13 cellular contexts compared by ENCODE assay signal in genomic region chr3:153293222-153293621, GRCh38.
A peak's percentile ranks its signal among the peaks of the same experiment; 100 is the strongest.
DNase-seq lines count a peak whose midpoint lies in the region; ATAC-seq, FAIRE-seq and TF ChIP-seq lines count a peak whose summit lies in the region.
"Had no signal": no experiment of that assay in that cellular context is flagged by ENCODE, and none has a peak within 500 bp of the region (broad histone marks: within the 10 kb centered on the region; RNA-seq: fewer than 3 reads in every experiment).

No MANE protein-coding gene starts in this region.

- H4K5ac ChIP-seq in IMR-90 (ENCODE audit: low read depth, low read length) = peak overlapping the region; percentile 83; the same call in 1 of the 2 replicates

- H3K9me3 Mint-ChIP-seq in stimulated activated naive B cell treated with anti-CD40 and anti-IgM and Interleukin-4, amounts not matched to agents 10 μg/mL and 1 μg/mL and 100 μg/mL, for 72 hours = no peaks in the 10 kb centered on the region
- H3K9me3 Mint-ChIP-seq in CD4-positive, alpha-beta T cell = no peaks in the 10 kb centered on the region
- no peaks in the 10 kb centered on the region for H3K9me3 Mint-ChIP-seq in immature natural killer cell
- no peaks in the 10 kb centered on the region for H3K9me3 Mint-ChIP-seq in activated T-cell treated with anti-CD3 and anti-CD28 coated beads, Interleukin-2, amount 50 U/mL, for 4 hours
- H3K9me3 Mint-ChIP-seq: activated naive CD8-positive, alpha-beta T cell treated with anti-CD3 and anti-CD28 coated beads, Interleukin-2, amount 10 ng/mL, durations not matched to agents 7 days and 5 days had no signal

- dilution Hi-C loops in IMR-90 (cut with HindIII; ENCODE audit: low sequenced_read_pairs, unreplicated experiment) = no loop called here

- H2BK5ac ChIP-seq in IMR-90 (ENCODE audit: low read depth, low read length, poor library complexity, severe bottlenecking) = peak overlapping the region; percentile 95

- H2AFZ ChIP-seq in IMR-90 (replicated peaks; ENCODE audit: low read length, poor library complexity) = no peak overlapping the region

- H4K20me1 ChIP-seq in IMR-90 (ENCODE audit: insufficient read depth, low read length) = no peaks in the 10 kb centered on the region

- H3K27ac Mint-ChIP-seq in stimulated activated naive B cell treated with anti-CD40 and anti-IgM and Interleukin-4, amounts not matched to agents 10 μg/mL and 1 μg/mL and 100 μg/mL, for 72 hours = no peak overlapping the region
- no peak overlapping the region for H3K27ac Mint-ChIP-seq in CD4-positive, alpha-beta T cell
- no peak overlapping the region for H3K27ac Mint-ChIP-seq in immature natural killer cell
- H3K27ac Mint-ChIP-seq: activated naive CD8-positive, alpha-beta T cell treated with anti-CD3 and anti-CD28 coated beads, Interleukin-2, amount 10 ng/mL, durations not matched to agents 7 days and 5 days had no signal

- TF ChIP-seq RAD21 in IMR-90 (IDR thresholded peaks at IDR 0.05; ENCODE audit: low read length) = no peak

- peak overlapping the region; percentile 53; the same call in 1 of the 2 replicates for H2BK20ac ChIP-seq in IMR-90 (ENCODE audit: low read depth, low read length)

- intact Hi-C loops in IMR-90 (cut with micrococcal nuclease) = no loop called here
- intact Hi-C loops in CD4-positive, alpha-beta T cell (cut with DNase I, micrococcal nuclease) = loop anchor here in 1 of 2 experiments (5.0 kb wide), 1 partner anchor 304 kb away; no protein-coding TSS in a partner anchor

- DNase-seq in AG08395 (ENCODE audit: low spot score) = peak; percentile 45
- peak; percentile 78 for DNase-seq in IMR-90
- peak; percentile 54 for DNase-seq in astrocyte of the spinal cord (ENCODE audit: low read depth, low spot score)
- DNase-seq in stimulated activated naive B cell treated with anti-CD40 and anti-IgM and Interleukin-4, amounts not matched to agents 10 μg/mL and 1 μg/mL and 100 μg/mL, for 72 hours = no peak
- no peak for DNase-seq in CD4-positive, alpha-beta T cell
- DNase-seq in immature natural killer cell = no peak
- DNase-seq in activated T-cell treated with anti-CD3 and anti-CD28 coated beads, Interleukin-2, amount 50 U/mL, for 4 hours = no peak
- DNase-seq: activated naive CD8-positive, alpha-beta T cell treated with anti-CD3 and anti-CD28 coated beads, Interleukin-2, amount 10 ng/mL, durations not matched to agents 7 days and 5 days; NCI-H1105; NCI-H345; nucleus accumbens had no signal

- no peak overlapping the region for H3K23ac ChIP-seq in IMR-90 (ENCODE audit: low read depth, low read length)

- H4K8ac ChIP-seq in IMR-90 (ENCODE audit: low read depth in 2 of 2, low read length in 2 of 2) = peak overlapping the region in 1 of 2 experiments; percentile 13; a peak in 1 of 4 replicates

- 0 out of 3 replicates have a peak overlapping the region, but pooled peaks have one; percentile 8 for H2BK15ac ChIP-seq in IMR-90 (ENCODE audit: low read depth, low read length)

- no peaks in the 10 kb centered on the region for H3K36me3 Mint-ChIP-seq in stimulated activated naive B cell treated with anti-CD40 and anti-IgM and Interleukin-4, amounts not matched to agents 10 μg/mL and 1 μg/mL and 100 μg/mL, for 72 hours
- H3K36me3 Mint-ChIP-seq in CD4-positive, alpha-beta T cell (ENCODE audit: low read depth) = no peaks in the 10 kb centered on the region
- H3K36me3 Mint-ChIP-seq in immature natural killer cell = no peaks in the 10 kb centered on the region
- H3K36me3 Mint-ChIP-seq in activated T-cell treated with anti-CD3 and anti-CD28 coated beads, Interleukin-2, amount 50 U/mL, for 4 hours (ENCODE audit: insufficient read depth) = no peaks in the 10 kb centered on the region
- H3K36me3 Mint-ChIP-seq: activated naive CD8-positive, alpha-beta T cell treated with anti-CD3 and anti-CD28 coated beads, Interleukin-2, amount 10 ng/mL, durations not matched to agents 7 days and 5 days had no signal

- in situ Hi-C loops in IMR-90 (cut with MboI; ENCODE audit: low sequenced_read_pairs) (no loop called here), astrocyte of the spinal cord (cut with HindIII; ENCODE audit: low sequenced_read_pairs) (no loop called here)

- peak; percentile 79 for ATAC-seq in IMR-90 (ENCODE audit: low read depth)
- no peak for ATAC-seq in stimulated activated naive B cell treated with anti-CD40 and anti-IgM and Interleukin-4, amounts not matched to agents 10 μg/mL and 1 μg/mL and 100 μg/mL, for 72 hours (replicated peaks)
- ATAC-seq in CD4-positive, alpha-beta T cell (ENCODE audit: poor library complexity) = no peak
- ATAC-seq in activated T-cell treated with anti-CD3 and anti-CD28 coated beads, Interleukin-2, amount 50 U/mL, for 4 hours = no peak

- no peak overlapping the region for H3K14ac ChIP-seq in IMR-90 (replicated peaks; ENCODE audit: low read depth, low read length)

- peak overlapping the region; percentile 68; the same call in 1 of the 2 replicates for H2BK120ac ChIP-seq in IMR-90 (ENCODE audit: low read depth, low read length)

- POLR2A ChIA-PET in IMR-90 (lab: Charles Lee; ENCODE audit: unreplicated experiment) = no interaction called here
- POLR2A ChIA-PET in CD4-positive, alpha-beta T cell (lab: Charles Lee) = interaction anchor here (1.0 to 1.1 kb wide), 2 partner anchors 9 to 133 kb away, joined by 3 to 5 read pairs; no protein-coding TSS in a partner anchor

- peak overlapping the region; percentile 75 for H3K27ac ChIP-seq in IMR-90 (ENCODE audit: insufficient read depth, low read length)
- H3K27ac ChIP-seq in CD4-positive, alpha-beta T cell (ENCODE audit: low read depth, low read length) = no peak overlapping the region

- H3K4me3 Mint-ChIP-seq in stimulated activated naive B cell treated with anti-CD40 and anti-IgM and Interleukin-4, amounts not matched to agents 10 μg/mL and 1 μg/mL and 100 μg/mL, for 72 hours = no peak overlapping the region
- H3K4me3 Mint-ChIP-seq in CD4-positive, alpha-beta T cell = no peak overlapping the region
- H3K4me3 Mint-ChIP-seq in immature natural killer cell = no peak overlapping the region
- no peak overlapping the region for H3K4me3 Mint-ChIP-seq in activated T-cell treated with anti-CD3 and anti-CD28 coated beads, Interleukin-2, amount 50 U/mL, for 4 hours
- H3K4me3 Mint-ChIP-seq: activated naive CD8-positive, alpha-beta T cell treated with anti-CD3 and anti-CD28 coated beads, Interleukin-2, amount 10 ng/mL, durations not matched to agents 7 days and 5 days had no signal

- no peak overlapping the region for H2AK5ac ChIP-seq in IMR-90 (ENCODE audit: low read depth, low read length)

- H3K18ac ChIP-seq in IMR-90 (ENCODE audit: low read depth, low read length) = peak overlapping the region; percentile 94

- no peaks in the 10 kb centered on the region for H3K27me3 Mint-ChIP-seq in stimulated activated naive B cell treated with anti-CD40 and anti-IgM and Interleukin-4, amounts not matched to agents 10 μg/mL and 1 μg/mL and 100 μg/mL, for 72 hours
- H3K27me3 Mint-ChIP-seq in CD4-positive, alpha-beta T cell = no peaks in the 10 kb centered on the region
- H3K27me3 Mint-ChIP-seq in immature natural killer cell (ENCODE audit: low read depth in 3 of 3) = no peaks in the 10 kb centered on the region
- no peaks in the 10 kb centered on the region for H3K27me3 Mint-ChIP-seq in activated T-cell treated with anti-CD3 and anti-CD28 coated beads, Interleukin-2, amount 50 U/mL, for 4 hours (ENCODE audit: low read depth)
- H3K27me3 Mint-ChIP-seq: activated naive CD8-positive, alpha-beta T cell treated with anti-CD3 and anti-CD28 coated beads, Interleukin-2, amount 10 ng/mL, durations not matched to agents 7 days and 5 days had no signal

- H3K56ac ChIP-seq in IMR-90 (ENCODE audit: extremely low read depth, insufficient read depth, low read length) = no peak overlapping the region

- CTCF ChIA-PET in IMR-90 (lab: Yijun Ruan, JAX) = interaction anchor here (0.6 kb wide), 1 partner anchor 69 kb away, joined by 4 read pairs; no protein-coding TSS in a partner anchor
- CTCF ChIA-PET in CD4-positive, alpha-beta T cell (lab: Charles Lee) = interaction anchor here (1.8 kb wide), 1 partner anchor 12 kb away, joined by 3 read pairs; no protein-coding TSS in a partner anchor

- no peaks in the 10 kb centered on the region for H3K79me1 ChIP-seq in IMR-90 (ENCODE audit: low read depth in 1 of 2, low read length in 2 of 2)

- H3K4me2 ChIP-seq in IMR-90 (ENCODE audit: low read depth, low read length) = peak overlapping the region; percentile 90

- peaks cover 7 to 16% of the 10 kb centered on the region in 2 donors for H3K4me1 Mint-ChIP-seq in stimulated activated naive B cell treated with anti-CD40 and anti-IgM and Interleukin-4, amounts not matched to agents 10 μg/mL and 1 μg/mL and 100 μg/mL, for 72 hours
- peaks cover 34% of the 10 kb centered on the region for H3K4me1 Mint-ChIP-seq in CD4-positive, alpha-beta T cell (ENCODE audit: low read depth)
- peaks cover 34 to 38% of the 10 kb centered on the region in 2 donors for H3K4me1 Mint-ChIP-seq in immature natural killer cell
- H3K4me1 Mint-ChIP-seq in activated T-cell treated with anti-CD3 and anti-CD28 coated beads, Interleukin-2, amount 50 U/mL, for 4 hours (ENCODE audit: low read depth) = peaks cover 30% of the 10 kb centered on the region

- H3K4me1 ChIP-seq in IMR-90 (ENCODE audit: control insufficient read depth, insufficient read depth, low read length) = peaks cover 3% of the 10 kb centered on the region; the same call in 1 of the 2 replicates

- H4K91ac ChIP-seq in IMR-90 (ENCODE audit: insufficient read depth, low read depth, low read length) = no peak overlapping the region

- BruUV-seq in IMR-90 (replicated peaks; lab: Mats Ljungman, UMichigan) = no TSS peak

- no peak for TF ChIP-seq CTCF in IMR-90 (conservative IDR thresholded peaks at IDR 0.05; ENCODE audit: low read depth, low read length)
- no peak for TF ChIP-seq CTCF in astrocyte of the spinal cord (IDR thresholded peaks at IDR 0.05; ENCODE audit: low read depth, low read length)
- no peak for TF ChIP-seq CTCF in CD4-positive, alpha-beta T cell (IDR thresholded peaks at IDR 0.05)

- WGBS in IMR-90 (ENCODE audit: extremely low coverage in 2 of 2, insufficient read length in 1 of 2), 2 experiments = no CpG with 5 or more reads among the region's 5 CpGs

- no peaks in the 10 kb centered on the region for H3K27me3 ChIP-seq in IMR-90 (ENCODE audit: control insufficient read depth, insufficient read depth, low read length)
- H3K27me3 ChIP-seq in CD4-positive, alpha-beta T cell (ENCODE audit: control insufficient read depth, insufficient read depth, low read length) = no peaks in the 10 kb centered on the region

- H2AK9ac ChIP-seq in IMR-90 (replicated peaks; ENCODE audit: low read depth, low read length, poor library complexity) = no peak overlapping the region

- H3K9ac ChIP-seq in IMR-90 (ENCODE audit: low read depth, low read length) = no peak overlapping the region

- FAIRE-seq in islet of Langerhans (lab: Jason Lieb, UNC) = peak; percentile 27
- FAIRE-seq: TTC549 had no signal

- H3K4ac ChIP-seq in IMR-90 (ENCODE audit: low read depth, low read length) = peak overlapping the region; percentile 27; the same call in 1 of the 2 replicates

- H3K9me3 ChIP-seq in IMR-90 (ENCODE audit: control insufficient read depth, insufficient read depth, low read length) = no peaks in the 10 kb centered on the region
- no peaks in the 10 kb centered on the region for H3K9me3 ChIP-seq in CD4-positive, alpha-beta T cell (ENCODE audit: control insufficient read depth, low read length)

- TF ChIP-seq POLR2A in IMR-90 (IDR thresholded peaks at IDR 0.05; ENCODE audit: low read depth, low read length) = no peak

- H3K4me3 ChIP-seq in IMR-90 (ENCODE audit: insufficient read depth, low read depth, low read length) (peak overlapping the region; percentile 2; the same call in 1 of the 2 replicates), astrocyte of the spinal cord (ENCODE audit: low read depth, low read length) (no peak overlapping the region)

- no peaks in the 10 kb centered on the region for H3K36me3 ChIP-seq in IMR-90 (ENCODE audit: control insufficient read depth, insufficient read depth, low read length)

- peaks cover 5% of the 10 kb centered on the region; the same call in 1 of the 2 replicates for H3K9me1 ChIP-seq in IMR-90 (ENCODE audit: insufficient read depth, low read length)

Comparison
In these comparisons a context has a peak if more than half of its experiments do, and no peak if none do; other contexts are left out.
1. DNase-seq: peak in AG08395 (single experiment), IMR-90 (single experiment) and astrocyte of the spinal cord (single experiment); none in stimulated activated naive B cell treated with anti-CD40 and anti-IgM and Interleukin-4, amounts not matched to agents 10 μg/mL and 1 μg/mL and 100 μg/mL, for 72 hours (single experiment), CD4-positive, alpha-beta T cell (0 of 10), immature natural killer cell (0 of 3) and activated T-cell treated with anti-CD3 and anti-CD28 coated beads, Interleukin-2, amount 50 U/mL, for 4 hours (single experiment).